In the genomic region with DNA sequence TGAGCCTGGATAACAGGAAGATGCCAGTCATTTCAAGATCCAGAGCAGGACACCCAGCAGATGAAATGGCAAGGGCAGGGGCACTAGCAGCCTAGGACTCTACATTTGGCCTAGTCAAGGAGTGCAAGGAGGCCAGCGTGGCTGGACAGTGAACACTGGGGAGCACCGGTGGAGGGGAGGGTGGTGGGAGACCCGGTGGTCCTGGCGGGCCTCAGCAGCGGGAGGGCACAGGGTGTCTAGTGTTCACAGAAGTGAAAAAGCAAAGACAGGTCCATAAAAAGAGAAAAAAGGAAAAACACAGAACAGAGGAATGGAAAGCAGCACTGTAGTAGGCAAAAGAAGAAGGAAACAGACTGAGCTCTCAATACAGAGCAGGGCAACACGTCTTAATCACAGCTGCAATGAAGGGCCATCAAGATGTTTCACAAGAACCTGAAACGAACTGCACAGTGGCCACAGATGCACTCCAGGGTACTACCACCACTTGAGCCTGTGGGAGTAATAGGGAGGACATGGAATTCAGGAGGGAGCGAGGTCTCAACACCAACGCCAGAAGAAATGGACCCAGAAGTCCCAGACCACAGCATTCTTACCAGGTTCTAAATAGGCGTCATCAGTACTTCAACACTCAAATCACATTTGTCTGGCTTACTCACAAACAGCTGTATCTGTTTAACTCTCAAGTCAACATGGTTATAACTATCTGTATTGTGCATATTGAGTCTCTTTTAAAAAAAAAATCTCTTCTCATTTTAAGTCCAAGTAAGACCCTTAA, we compare ENCODE assay signal across 17 cellular contexts.
DNase-seq lines count a peak whose midpoint lies in the region; ATAC-seq and TF ChIP-seq lines count a peak whose summit lies in the region.
"Had no signal": no experiment of that assay in that cellular context is flagged by ENCODE, and none has a peak within 500 bp of the region (broad histone marks: within the 10 kb centered on the region; RNA-seq: fewer than 3 reads in every experiment).

No MANE protein-coding gene starts in this region.

- TF ChIP-seq CTCF in Loucy (conservative IDR thresholded peaks at IDR 0.05; ENCODE audit: low read length) = no peak

- H3F3A ChIP-seq in Loucy (ENCODE audit: low read depth) = no peaks in the 10 kb centered on the region

- no peaks in the 10 kb centered on the region for H3K27me3 ChIP-seq in Loucy (ENCODE audit: insufficient read depth, low read length, poor library complexity, severe bottlenecking)
- H3K27me3 ChIP-seq: esophagus squamous epithelium, Peyer's patch, right atrium auricular region, transverse colon had no signal

- H3K79me2 ChIP-seq in Loucy (ENCODE audit: insufficient read depth, low read length) = no peaks in the 10 kb centered on the region

- H2AFZ ChIP-seq in Loucy (ENCODE audit: low read length) = no peak overlapping the region

- H3K4me1 ChIP-seq in Loucy (ENCODE audit: insufficient read depth, low read length, poor library complexity, severe bottlenecking) = peaks cover 48% of the 10 kb centered on the region
- H3K4me1 ChIP-seq: esophagus squamous epithelium, Peyer's patch, right atrium auricular region, transverse colon had no signal

- H3K4me2 ChIP-seq in Loucy (ENCODE audit: low read depth, low read length, poor library complexity, severe bottlenecking) = no peak overlapping the region

- peak; percentile 12 for DNase-seq in AG08395 (ENCODE audit: low spot score)
- peak; percentile 22 for DNase-seq in fibroblast of peridontal ligament (ENCODE audit: extremely low read depth)
- DNase-seq in sciatic nerve (ENCODE audit: low spot score) = no peak
- DNase-seq in stimulated activated CD4-positive, alpha-beta T cell treated with anti-CD3 and anti-CD28 coated beads, Interleukin-12 subunit alpha, Interleukin-12 subunit beta, amount 100 ng/mL, for 4 hours = no peak
- DNase-seq in stimulated activated CD4-positive, alpha-beta T cell treated with anti-CD3 and anti-CD28 coated beads, Interleukin-15, amount 100 ng/mL, for 24 hours = no peak
- DNase-seq: activated CD8-positive, alpha-beta T cell treated with anti-CD3 and anti-CD28 coated beads, Interleukin-2, amount 10 ng/mL, durations not matched to agents 7 days and 5 days; activated naive CD4-positive, alpha-beta T cell treated with anti-CD3 and anti-CD28 coated beads, Interleukin-2, amount 10 ng/mL, durations not matched to agents 7 days and 5 days; esophagus squamous epithelium; NCI-H2107; NCI-H774; Peyer's patch; SIG-M5; transverse colon had no signal

- no peaks in the 10 kb centered on the region for H3K9me2 ChIP-seq in Loucy (replicated peaks; ENCODE audit: low read depth, low read length)

- H3K36me3 ChIP-seq in Loucy (ENCODE audit: insufficient read depth, low read length) = no peaks in the 10 kb centered on the region
- H3K36me3 ChIP-seq: Peyer's patch, right atrium auricular region, transverse colon had no signal

- H4K20me1 ChIP-seq in Loucy (ENCODE audit: insufficient read depth, low read length, poor library complexity, severe bottlenecking) = no peaks in the 10 kb centered on the region

- ATAC-seq in sciatic nerve = peak; percentile 32
- no peak for ATAC-seq in GM18867 (IDR thresholded peaks at IDR 0.05; ENCODE audit: unreplicated experiment)
- no peak for ATAC-seq in HG02884 (IDR thresholded peaks at IDR 0.05; ENCODE audit: unreplicated experiment)
- ATAC-seq: activated CD8-positive, alpha-beta T cell treated with anti-CD3 and anti-CD28 coated beads, Interleukin-2, amount 10 ng/mL, durations not matched to agents 7 days and 5 days had no signal

- no peaks in the 10 kb centered on the region for H3K9me3 ChIP-seq in Loucy (ENCODE audit: insufficient read depth, low read depth, low read length)
- H3K9me3 ChIP-seq: esophagus squamous epithelium, Peyer's patch, right atrium auricular region, transverse colon had no signal

- peak overlapping the region; percentile 8 for H3K9ac ChIP-seq in Loucy (ENCODE audit: low read depth, low read length, poor library complexity, severe bottlenecking)

- no peak overlapping the region for H3K4me3 ChIP-seq in Loucy (ENCODE audit: low read length, poor library complexity, severe bottlenecking)
- H3K4me3 ChIP-seq: esophagus squamous epithelium, Peyer's patch, right atrium auricular region, transverse colon had no signal

- intact Hi-C loops in sciatic nerve (cut with DNase I) = no loop called here

Comparison
In these comparisons a context has a peak if more than half of its experiments do, and no peak if none do; other contexts are left out.
1. DNase-seq: peak in AG08395 (single experiment) and fibroblast of peridontal ligament (single experiment); none in sciatic nerve (single experiment), stimulated activated CD4-positive, alpha-beta T cell treated with anti-CD3 and anti-CD28 coated beads, Interleukin-12 subunit alpha, Interleukin-12 subunit beta, amount 100 ng/mL, for 4 hours (single experiment) and stimulated activated CD4-positive, alpha-beta T cell treated with anti-CD3 and anti-CD28 coated beads, Interleukin-15, amount 100 ng/mL, for 24 hours (single experiment).